Comparison of ENCODE assay signal across 18 cellular contexts in the genomic region with DNA sequence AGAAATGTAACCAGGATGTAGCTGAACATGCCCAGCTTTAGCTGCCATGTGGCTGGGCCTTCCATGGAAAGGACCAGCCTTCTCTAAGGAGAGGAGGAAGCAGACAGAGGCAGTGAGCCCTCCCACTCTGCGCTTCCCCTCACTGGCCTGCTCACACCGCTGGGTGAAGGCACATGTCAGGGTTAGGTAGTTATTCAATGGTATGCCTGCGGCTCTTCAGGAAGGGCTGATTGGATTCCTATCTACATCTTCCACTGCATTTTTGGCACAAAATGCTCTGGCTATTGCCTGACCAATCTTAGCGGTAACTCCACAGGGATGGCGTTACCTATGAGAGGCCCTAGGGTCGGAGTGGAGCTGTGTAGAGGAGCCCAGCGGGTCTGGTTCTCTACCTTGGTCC. TPM values are rescaled to one million over a fixed set of nuclear protein-coding genes. Genes with fewer than 3 reads are reported as not detected.
DNase-seq lines count a peak whose midpoint lies in the region; ATAC-seq, FAIRE-seq and TF ChIP-seq lines count a peak whose summit lies in the region.
"Had no signal": no experiment of that assay in that cellular context is flagged by ENCODE, and none has a peak within 500 bp of the region (broad histone marks: within the 10 kb centered on the region; RNA-seq: fewer than 3 reads in every experiment).

No MANE protein-coding gene starts in this region.

- H3K36me3 ChIP-seq in astrocyte (ENCODE audit: insufficient read depth, low read length) (no peaks in the 10 kb centered on the region), mesodermal cell (ENCODE audit: control insufficient read depth, insufficient read depth, low read length) (peaks cover 8% of the 10 kb centered on the region), thoracic aorta (peaks cover under 1% of the 10 kb centered on the region)
- H3K36me3 ChIP-seq: BLaER1 had no signal

- in situ Hi-C loops in KBM-7 (cut with MboI; ENCODE audit: low pct_unique_long_range_greater_than_20kb, low sequenced_read_pairs), result loop anchor here (25.0 kb wide), 1 partner anchor 659 kb away; a partner anchor contains a TSS

- H3K27me3 Mint-ChIP-seq in astrocyte (ENCODE audit: low read depth, unreplicated experiment) (no peaks in the 10 kb centered on the region), endothelial cell (ENCODE audit: unreplicated experiment) (peaks cover 5% of the 10 kb centered on the region)
- H3K27me3 Mint-ChIP-seq: activated naive CD8-positive, alpha-beta T cell treated with anti-CD3 and anti-CD28 coated beads, Interleukin-2, amount 50 U/mL, for 24 hours; IgD-negative memory B cell had no signal

- WGBS in mesodermal cell (ENCODE audit: insufficient coverage in 2 of 2), 2 experiments, result 93 to 98% methylated on average over 4 to 6 of the region's 7 CpGs

- no peak for FAIRE-seq in astrocyte (lab: Jason Lieb, UNC)
- FAIRE-seq: colon had no signal

- H3K36me3 Mint-ChIP-seq in astrocyte (ENCODE audit: low read depth, unreplicated experiment) (peaks cover 8% of the 10 kb centered on the region), endothelial cell (ENCODE audit: low read depth, unreplicated experiment) (no peaks in the 10 kb centered on the region)
- H3K36me3 Mint-ChIP-seq: stimulated activated memory B cell treated with anti-CD40 and anti-IgM and Interleukin-4, amounts not matched to agents 10 μg/mL and 1 μg/mL and 100 μg/mL, for 72 hours had no signal

- H3K4me1 Mint-ChIP-seq in astrocyte (ENCODE audit: low read depth, unreplicated experiment) (peaks cover 41% of the 10 kb centered on the region), endothelial cell (ENCODE audit: unreplicated experiment) (peaks cover 10% of the 10 kb centered on the region)
- H3K4me1 Mint-ChIP-seq: activated naive CD8-positive, alpha-beta T cell treated with anti-CD3 and anti-CD28 coated beads, Interleukin-2, amount 50 U/mL, for 24 hours; IgD-negative memory B cell; stimulated activated memory B cell treated with anti-CD40 and anti-IgM and Interleukin-4, amounts not matched to agents 10 μg/mL and 1 μg/mL and 100 μg/mL, for 72 hours had no signal

- H3K27ac Mint-ChIP-seq in astrocyte (ENCODE audit: unreplicated experiment), result peak overlapping the region; percentile 51
- H3K27ac Mint-ChIP-seq in endothelial cell (ENCODE audit: unreplicated experiment), result no peak overlapping the region
- H3K27ac Mint-ChIP-seq: activated naive CD8-positive, alpha-beta T cell treated with anti-CD3 and anti-CD28 coated beads, Interleukin-2, amount 50 U/mL, for 24 hours; stimulated activated memory B cell treated with anti-CD40 and anti-IgM and Interleukin-4, amounts not matched to agents 10 μg/mL and 1 μg/mL and 100 μg/mL, for 72 hours had no signal

- H3K27me3 ChIP-seq in astrocyte (ENCODE audit: insufficient read depth, low read length) (no peaks in the 10 kb centered on the region), thoracic aorta (replicated peaks; ENCODE audit: insufficient read depth) (no peaks in the 10 kb centered on the region)
- H3K27me3 ChIP-seq: BLaER1 had no signal

- H3K4me3 ChIP-seq in astrocyte (ENCODE audit: insufficient read depth, low read depth, low read length), result no peak overlapping the region
- no peak overlapping the region for H3K4me3 ChIP-seq in mesodermal cell (ENCODE audit: extremely low read depth, insufficient read depth, low read length, poor library complexity, severe bottlenecking)
- H3K4me3 ChIP-seq in thoracic aorta, result no peak overlapping the region
- H3K4me3 ChIP-seq: BLaER1 had no signal

- peaks cover 58% of the 10 kb centered on the region for H3K4me1 ChIP-seq in astrocyte (ENCODE audit: insufficient read depth, low read length)
- peaks cover 49% of the 10 kb centered on the region for H3K4me1 ChIP-seq in mesodermal cell (ENCODE audit: control insufficient read depth, insufficient read depth, low read length, poor library complexity, severe bottlenecking)
- H3K4me1 ChIP-seq in thoracic aorta (ENCODE audit: control insufficient read depth in 1 of 2, low read depth in 2 of 2), result peaks cover 52 to 98% of the 10 kb centered on the region in 2 donors

- H2AFZ ChIP-seq in astrocyte (ENCODE audit: low read depth, low read length), result no peak overlapping the region

- H3K9me3 ChIP-seq in astrocyte (ENCODE audit: insufficient read depth, low read depth, low read length) (no peaks in the 10 kb centered on the region), mesodermal cell (ENCODE audit: control insufficient read depth, low read length) (no peaks in the 10 kb centered on the region), thoracic aorta (no peaks in the 10 kb centered on the region)
- H3K9me3 ChIP-seq: BLaER1 had no signal

- peak overlapping the region; percentile 91 for H3K9ac ChIP-seq in astrocyte (ENCODE audit: low read length)
- H3K9ac ChIP-seq: BLaER1 had no signal

- H3K79me2 ChIP-seq in astrocyte (ENCODE audit: insufficient read depth, low read length), result peaks cover 7% of the 10 kb centered on the region

- no peak for ATAC-seq in thoracic aorta (ENCODE audit: insufficient number of reproducible peaks, low FRiP score, low read depth)
- no peak for ATAC-seq in HG03280 (IDR thresholded peaks at IDR 0.05; ENCODE audit: unreplicated experiment)
- ATAC-seq: activated naive CD8-positive, alpha-beta T cell treated with anti-CD3 and anti-CD28 coated beads, Interleukin-2, amount 50 U/mL, for 24 hours; stimulated activated memory B cell treated with anti-CD40 and anti-IgM and Interleukin-4, amounts not matched to agents 10 μg/mL and 1 μg/mL and 100 μg/mL, for 72 hours had no signal

- DNase-seq in KBM-7, result peak; percentile 45
- peak; percentile 44 for DNase-seq in astrocyte (ENCODE audit: low read depth)
- DNase-seq in thoracic aorta (ENCODE audit: low spot score), result no peak
- no peak for DNase-seq in endothelial cell (ENCODE audit: low spot score)
- no peak for DNase-seq in stimulated activated CD4-positive, alpha-beta T cell treated with anti-CD3 and anti-CD28 coated beads, Interleukin-4, amount 100 ng/mL, for 4 hours
- DNase-seq: activated CD4-positive, alpha-beta T cell treated with anti-CD3 and anti-CD28 coated beads, Interleukin-2, amount 50 U/mL, for 4 hours; activated naive CD8-positive, alpha-beta T cell treated with anti-CD3 and anti-CD28 coated beads, Interleukin-2, amount 50 U/mL, for 24 hours; activated T-cell treated with anti-CD3 and anti-CD28 coated beads, Interleukin-2, amount 50 U/mL, for 48 hours; DMS153; glutamatergic neuron; NCI-H1092 treated with DMSO at 0.1 percent for 48 hours; occipital lobe had no signal

- H3K4me3 Mint-ChIP-seq in astrocyte (ENCODE audit: unreplicated experiment) (no peak overlapping the region), endothelial cell (ENCODE audit: unreplicated experiment) (no peak overlapping the region)
- H3K4me3 Mint-ChIP-seq: activated naive CD8-positive, alpha-beta T cell treated with anti-CD3 and anti-CD28 coated beads, Interleukin-2, amount 50 U/mL, for 24 hours; IgD-negative memory B cell; stimulated activated memory B cell treated with anti-CD40 and anti-IgM and Interleukin-4, amounts not matched to agents 10 μg/mL and 1 μg/mL and 100 μg/mL, for 72 hours had no signal

- TF ChIP-seq CTCF in astrocyte (IDR thresholded peaks at IDR 0.05; ENCODE audit: insufficient read depth, low read depth, low read length), result no peak
- TF ChIP-seq CTCF in thoracic aorta (IDR thresholded peaks at IDR 0.05), result no peak
- no peak for TF ChIP-seq CTCF in endothelial cell (IDR thresholded peaks at IDR 0.05; ENCODE audit: unreplicated experiment)

- peak overlapping the region; percentile 96 for H3K27ac ChIP-seq in astrocyte (ENCODE audit: low read depth, low read length)
- H3K27ac ChIP-seq in mesodermal cell (ENCODE audit: low read depth, low read length, severe bottlenecking), result peak overlapping the region; percentile 98
- H3K27ac ChIP-seq in thoracic aorta, result peak overlapping the region; percentile 91 to 98
- H3K27ac ChIP-seq: BLaER1 had no signal

- no peak overlapping the region for H3K4me2 ChIP-seq in astrocyte (ENCODE audit: low read length)

- H3K9me3 Mint-ChIP-seq in astrocyte (ENCODE audit: unreplicated experiment), result no peaks in the 10 kb centered on the region
- no peaks in the 10 kb centered on the region for H3K9me3 Mint-ChIP-seq in endothelial cell (ENCODE audit: unreplicated experiment)
- H3K9me3 Mint-ChIP-seq: activated naive CD8-positive, alpha-beta T cell treated with anti-CD3 and anti-CD28 coated beads, Interleukin-2, amount 50 U/mL, for 24 hours; IgD-negative memory B cell; stimulated activated memory B cell treated with anti-CD40 and anti-IgM and Interleukin-4, amounts not matched to agents 10 μg/mL and 1 μg/mL and 100 μg/mL, for 72 hours had no signal

- no peaks in the 10 kb centered on the region for H4K20me1 ChIP-seq in astrocyte (ENCODE audit: insufficient read depth, low read length)
- H4K20me1 ChIP-seq: BLaER1 had no signal

RNA-seq across cellular contexts. Expression of a gene that starts 24.0 kb away (rescaled TPM):
- 22.3 and 25.6 TPM in 2 replicates for total RNA-seq in astrocyte
- 18.2 TPM for polyA plus RNA-seq in mesodermal cell (2013, experiment 1 of 2)
- 15.0 TPM for polyA plus RNA-seq in mesodermal cell (2013, experiment 2 of 2)
- total RNA-seq in thoracic aorta, result 10 to 100 TPM; 45.1 to 57.3 TPM
- 17.3 TPM for total RNA-seq in endothelial cell (ENCODE audit: unreplicated experiment)

RNA-seq across cellular contexts. Expression of a gene that starts 31.7 kb away (rescaled TPM):
- total RNA-seq in astrocyte, result 43.9 and 48.4 TPM in 2 replicates
- 26.5 TPM for polyA plus RNA-seq in mesodermal cell (2013, experiment 1 of 2)
- 24.9 TPM for polyA plus RNA-seq in mesodermal cell (2013, experiment 2 of 2)
- total RNA-seq in thoracic aorta, result 100 to 1,000 TPM in 1 of 2 donors, 10 to 100 TPM in 1; 79.9 to 127 TPM
- 33.5 TPM for total RNA-seq in endothelial cell (ENCODE audit: unreplicated experiment)

RNA-seq across cellular contexts. Expression of a gene that starts 41.0 kb away (rescaled TPM):
- total RNA-seq in astrocyte (26.9 and 47.8 TPM in 2 replicates), thoracic aorta (100 to 1,000 TPM; 252 to 263 TPM), endothelial cell (ENCODE audit: unreplicated experiment) (0.18 TPM)
- 39.4 TPM for polyA plus RNA-seq in mesodermal cell (2013, experiment 1 of 2)
- 33.6 TPM for polyA plus RNA-seq in mesodermal cell (2013, experiment 2 of 2)
- polyA plus RNA-seq: IgD-negative memory B cell had no signal

RNA-seq across cellular contexts. Expression of a gene that starts 46.2 kb away (rescaled TPM):
- total RNA-seq in astrocyte (15.9 and 17.0 TPM in 2 replicates), thoracic aorta (10 to 100 TPM in 1 of 2 donors, 1 to 10 TPM in 1; 5.8 to 16.9 TPM), endothelial cell (ENCODE audit: unreplicated experiment) (16.5 TPM)
- polyA plus RNA-seq in mesodermal cell (2013, experiment 1 of 2), result 16.4 TPM
- polyA plus RNA-seq in mesodermal cell (2013, experiment 2 of 2), result 16.7 TPM

Comparison
In these comparisons a context has a peak if more than half of its experiments do, and no peak if none do; other contexts are left out.
1. DNase-seq: peak in KBM-7 (single experiment) and astrocyte (single experiment); none in thoracic aorta (single experiment), endothelial cell (single experiment) and stimulated activated CD4-positive, alpha-beta T cell treated with anti-CD3 and anti-CD28 coated beads, Interleukin-4, amount 100 ng/mL, for 4 hours (0 of 2).
2. RNA of a gene that starts 41.0 kb away (total RNA-seq): 252 to 263 TPM in thoracic aorta and 26.9 to 47.8 TPM in astrocyte; 0.18 TPM in endothelial cell (single experiment); every median in the first group is over 10 times any median in the second.
3. Peak in every context shown above with its lines, with median percentiles within 50 percentile points of each other: H3K27ac ChIP-seq.